14 cellular contexts compared by ENCODE assay signal in the genomic region with DNA sequence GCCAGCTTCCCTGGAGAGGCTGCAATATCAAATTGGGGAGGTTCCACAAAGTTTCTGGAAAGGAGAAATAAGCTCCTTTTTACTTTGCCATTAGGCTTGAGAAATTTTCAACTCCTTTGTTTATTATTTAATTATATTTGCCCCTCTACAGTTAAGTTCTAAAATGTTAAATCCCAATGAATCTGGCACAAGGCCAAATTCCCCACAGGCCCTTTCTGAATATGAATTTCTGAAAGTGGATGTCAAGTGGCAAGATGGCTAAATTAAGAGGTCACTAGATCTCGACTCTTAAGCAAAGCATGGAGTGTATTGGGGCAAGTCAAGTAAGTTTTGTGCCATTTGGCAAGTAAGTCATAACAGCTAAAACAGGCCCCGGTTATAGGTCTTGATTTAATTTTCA.
DNase-seq lines count a peak whose midpoint lies in the region; ATAC-seq and TF ChIP-seq lines count a peak whose summit lies in the region.
"Had no signal": no experiment of that assay in that cellular context is flagged by ENCODE, and none has a peak within 500 bp of the region (broad histone marks: within the 10 kb centered on the region; RNA-seq: fewer than 3 reads in every experiment).

No MANE protein-coding gene starts in this region.

- peak overlapping the region in 8 of 11 experiments; percentile 48 to 72 (median 67); a peak in 16 of 22 replicates for H3K27ac ChIP-seq in BLaER1 treated with 17β-estradiol and CSF1 and Interleukin-3, amounts not matched to agents 10 nM and 100 nM
- H3K27ac ChIP-seq: KMS-11 had no signal

- H4K20me1 ChIP-seq in BLaER1 treated with 17β-estradiol and CSF1 and Interleukin-3, amounts not matched to agents 10 nM and 100 nM: no peaks in the 10 kb centered on the region

- no peak for TF ChIP-seq CTCF in fibroblast of villous mesenchyme (IDR thresholded peaks at IDR 0.05; ENCODE audit: insufficient read depth, low read depth, low read length)

- peak overlapping the region; percentile 39 to 80 (median 63); a peak in 21 of 22 replicates for H3K4me2 ChIP-seq in BLaER1 treated with 17β-estradiol and CSF1 and Interleukin-3, amounts not matched to agents 10 nM and 100 nM
- H3K4me2 ChIP-seq: KMS-11 had no signal

- ATAC-seq in HG03442 (IDR thresholded peaks at IDR 0.05; ENCODE audit: unreplicated experiment): no peak
- ATAC-seq in GM19395 (IDR thresholded peaks at IDR 0.05; ENCODE audit: unreplicated experiment): no peak

- H3K27me3 ChIP-seq in BLaER1 treated with 17β-estradiol and CSF1 and Interleukin-3, amounts not matched to agents 10 nM and 100 nM: no peaks in the 10 kb centered on the region
- H3K27me3 ChIP-seq: BE2C had no signal

- peak in 2 of 3 experiments; percentile 8 to 27 for DNase-seq in NCI-H1417 (lab: John Stamatoyannopoulos, UW)
- DNase-seq in NCI-H1417 treated with DMSO at 0.1 percent for 48 hours (lab: John Stamatoyannopoulos, UW): no peak
- DNase-seq in fibroblast of villous mesenchyme (ENCODE audit: low read depth): peak; percentile 8
- no peak for DNase-seq in cerebellum (ENCODE audit: low spot score)
- DNase-seq: BE2C, DND-41, GDM1, GOT3, H9 had no signal

- peak overlapping the region in 6 of 11 experiments; percentile 26 to 41 (median 34); a peak in 5 of 22 replicates for H3K9ac ChIP-seq in BLaER1 treated with 17β-estradiol and CSF1 and Interleukin-3, amounts not matched to agents 10 nM and 100 nM
- H3K9ac ChIP-seq: KMS-11 had no signal

- H3K9me3 ChIP-seq in BLaER1 treated with 17β-estradiol and CSF1 and Interleukin-3, amounts not matched to agents 10 nM and 100 nM (replicated peaks in 1 of 11): peaks cover 26 to 51% (median 38%) of the 10 kb centered on the region in 11 experiments
- H3K9me3 ChIP-seq: BE2C had no signal

- 0 out of 20 replicates have a peak overlapping the region, but pooled peaks of 1 of the 10 experiments have one; percentile 7 for H3K4me3 ChIP-seq in BLaER1 treated with 17β-estradiol and CSF1 and Interleukin-3, amounts not matched to agents 10 nM and 100 nM
- no peak overlapping the region for H3K4me3 ChIP-seq in fibroblast of villous mesenchyme (ENCODE audit: low read depth, low read length)

- no peak for TF ChIP-seq RAD21 in Ishikawa (IDR thresholded peaks at IDR 0.05; ENCODE audit: low read depth)

- H3K4me1 ChIP-seq in BLaER1 treated with 17β-estradiol and CSF1 and Interleukin-3, amounts not matched to agents 10 nM and 100 nM: peaks cover 17 to 22% (median 20%) of the 10 kb centered on the region in 10 experiments

- H3K36me3 ChIP-seq in BLaER1 treated with 17β-estradiol and CSF1 and Interleukin-3, amounts not matched to agents 10 nM and 100 nM: peaks cover 5 to 86% (median 76%) of the 10 kb centered on the region in 11 experiments; a peak in 21 of 22 replicates
- H3K36me3 ChIP-seq: BE2C had no signal

- TF ChIP-seq EP300 in Ishikawa (IDR thresholded peaks at IDR 0.05; ENCODE audit: borderline replicate concordance): no peak

TF ChIP-seq in Ishikawa, 13 proteins besides CTCF, POLR2A, EP300 and RAD21:
- TF ChIP-seq NFIC (IDR thresholded peaks at IDR 0.05): peak; percentile 38; the same call in 1 of the 2 replicates
- TF ChIP-seq TAF1 (IDR thresholded peaks at IDR 0.05; ENCODE audit: low read depth): no peak

Comparison
In these comparisons a context has a peak if more than half of its experiments do, and no peak if none do; other contexts are left out.
1. DNase-seq: peak in NCI-H1417 (2 of 3) and fibroblast of villous mesenchyme (single experiment); none in NCI-H1417 treated with DMSO at 0.1 percent for 48 hours (single experiment) and cerebellum (single experiment).